9 cellular contexts compared by ENCODE assay signal in genomic region chr11:10725114-10725906, GRCh38. TPM values are rescaled to one million over a fixed set of nuclear protein-coding genes. Genes with fewer than 3 reads are reported as not detected.
DNase-seq lines count a peak whose midpoint lies in the region; ATAC-seq and TF ChIP-seq lines count a peak whose summit lies in the region.
"Had no signal": no experiment of that assay in that cellular context is flagged by ENCODE, and none has a peak within 500 bp of the region (broad histone marks: within the 10 kb centered on the region; RNA-seq: fewer than 3 reads in every experiment).

No MANE protein-coding gene starts in this region.

- no peak overlapping the region for H3K4me3 Mint-ChIP-seq in activated CD8-positive, alpha-beta T cell treated with anti-CD3 and anti-CD28 coated beads for 36 hours
- H3K4me3 Mint-ChIP-seq: brain had no signal

- WGBS in right cardiac atrium = 88% methylated on average over 9 of the region's 9 CpGs

- intact Hi-C loops in activated CD8-positive, alpha-beta T cell treated with anti-CD3 and anti-CD28 coated beads for 36 hours (cut with micrococcal nuclease) = no loop called here
- intact Hi-C loops in right cardiac atrium (cut with DNase I) = loop anchor here in 1 of 4 donors (5.0 kb wide), 1 partner anchor 98 kb away; no protein-coding TSS in a partner anchor

- no peaks in the 10 kb centered on the region for H3K27me3 ChIP-seq in right cardiac atrium (ENCODE audit: control insufficient read depth, insufficient read depth)

- ATAC-seq in activated CD8-positive, alpha-beta T cell treated with anti-CD3 and anti-CD28 coated beads for 36 hours = peak; percentile 78
- ATAC-seq in right cardiac atrium (peak; percentile 35 to 40), HG02798 (IDR thresholded peaks at IDR 0.05; ENCODE audit: poor library complexity, unreplicated experiment) (no peak), GM21717 (IDR thresholded peaks at IDR 0.05; ENCODE audit: unreplicated experiment) (no peak)

- POLR2A ChIA-PET in activated CD8-positive, alpha-beta T cell treated with anti-CD3 and anti-CD28 coated beads for 36 hours (lab: Charles Lee) = interaction anchor here (1.4 kb wide), 1 partner anchor 185 kb away, joined by 3 read pairs; the partner anchor contains the start of gene RNF141

- H3K36me3 Mint-ChIP-seq in activated CD8-positive, alpha-beta T cell treated with anti-CD3 and anti-CD28 coated beads for 36 hours (ENCODE audit: low read depth) = no peaks in the 10 kb centered on the region
- H3K36me3 Mint-ChIP-seq: brain had no signal

- H3K27me3 Mint-ChIP-seq in activated CD8-positive, alpha-beta T cell treated with anti-CD3 and anti-CD28 coated beads for 36 hours = peaks cover 20% of the 10 kb centered on the region

- H3K9me3 ChIP-seq in right cardiac atrium (ENCODE audit: control insufficient read depth, low read length) = no peaks in the 10 kb centered on the region

- no peak for TF ChIP-seq CTCF in AG10803 (conservative IDR thresholded peaks at IDR 0.05; ENCODE audit: low read length)
- TF ChIP-seq CTCF in activated CD8-positive, alpha-beta T cell treated with anti-CD3 and anti-CD28 coated beads for 36 hours (IDR thresholded peaks at IDR 0.05) = no peak

- H3K4me1 Mint-ChIP-seq in activated CD8-positive, alpha-beta T cell treated with anti-CD3 and anti-CD28 coated beads for 36 hours (ENCODE audit: low read depth) = peaks cover 21% of the 10 kb centered on the region

- H3K4me3 ChIP-seq in AG10803 (ENCODE audit: low read length) = no peak overlapping the region
- H3K4me3 ChIP-seq in right cardiac atrium (ENCODE audit: low read length) = no peak overlapping the region

- H3K27ac ChIP-seq in right cardiac atrium (ENCODE audit: low read length) = no peak overlapping the region

- peak overlapping the region; percentile 40 for H3K27ac Mint-ChIP-seq in activated CD8-positive, alpha-beta T cell treated with anti-CD3 and anti-CD28 coated beads for 36 hours
- H3K27ac Mint-ChIP-seq: brain had no signal

- DNase-seq in AG10803 (ENCODE audit: low read depth) = peak; percentile 86
- DNase-seq in HPDE6-E6E7 (ENCODE audit: extremely low spot score) = peak; percentile 43
- peak; percentile 53 for DNase-seq in activated CD8-positive, alpha-beta T cell treated with anti-CD3 and anti-CD28 coated beads for 36 hours
- DNase-seq in right cardiac atrium = no peak
- DNase-seq in cortex of kidney (lab: John Stamatoyannopoulos, UW) = no peak
- no peak for DNase-seq in iPS-NIHi11 (ENCODE audit: low spot score)

- peaks cover 8% of the 10 kb centered on the region for H3K9me3 Mint-ChIP-seq in activated CD8-positive, alpha-beta T cell treated with anti-CD3 and anti-CD28 coated beads for 36 hours
- H3K9me3 Mint-ChIP-seq: brain had no signal

- CTCF ChIA-PET in activated CD8-positive, alpha-beta T cell treated with anti-CD3 and anti-CD28 coated beads for 36 hours (lab: Charles Lee) = interaction anchor here (0.9 to 1.8 kb wide), 3 partner anchors 10 to 319 kb away, joined by 3 to 6 read pairs (median 3); no protein-coding TSS in a partner anchor

- peaks cover 3% of the 10 kb centered on the region for H3K4me1 ChIP-seq in right cardiac atrium (ENCODE audit: control insufficient read depth, insufficient read depth, low read length)

RNA-seq across cellular contexts. Expression of gene CTR9, which starts 25.7 kb away (rescaled TPM):
- total RNA-seq in activated CD8-positive, alpha-beta T cell treated with anti-CD3 and anti-CD28 coated beads for 36 hours = 10 to 100 TPM; 35.9 to 37.1 TPM
- total RNA-seq in right cardiac atrium = 10 to 100 TPM; 26.0 to 29.8 (median 28.1) TPM
- 14.1 TPM for polyA plus RNA-seq in right cardiac atrium

RNA-seq across cellular contexts. Expression of gene IRAG1, which starts 31.8 kb away (rescaled TPM):
- not detected for total RNA-seq in activated CD8-positive, alpha-beta T cell treated with anti-CD3 and anti-CD28 coated beads for 36 hours
- 10 to 100 TPM; 11.8 to 29.8 (median 19.5) TPM for total RNA-seq in right cardiac atrium
- 5.3 TPM for polyA plus RNA-seq in right cardiac atrium

Comparison
In these comparisons a context has a peak if more than half of its experiments do, and no peak if none do; other contexts are left out.
1. DNase-seq: peak in AG10803 (single experiment), HPDE6-E6E7 (single experiment) and activated CD8-positive, alpha-beta T cell treated with anti-CD3 and anti-CD28 coated beads for 36 hours (single experiment); none in right cardiac atrium (0 of 3), cortex of kidney (single experiment) and iPS-NIHi11 (single experiment).
2. ATAC-seq: peak in activated CD8-positive, alpha-beta T cell treated with anti-CD3 and anti-CD28 coated beads for 36 hours (single experiment) and right cardiac atrium (2 of 2); none in HG02798 (single experiment) and GM21717 (single experiment).
3. RNA of gene IRAG1, which starts 31.8 kb away (total RNA-seq): 11.8 to 29.8 TPM in right cardiac atrium; not detected in activated CD8-positive, alpha-beta T cell treated with anti-CD3 and anti-CD28 coated beads for 36 hours; every median in the first group is over 10 times any median in the second.